ENCODE assay signal across 8 cellular contexts in the genomic region with DNA sequence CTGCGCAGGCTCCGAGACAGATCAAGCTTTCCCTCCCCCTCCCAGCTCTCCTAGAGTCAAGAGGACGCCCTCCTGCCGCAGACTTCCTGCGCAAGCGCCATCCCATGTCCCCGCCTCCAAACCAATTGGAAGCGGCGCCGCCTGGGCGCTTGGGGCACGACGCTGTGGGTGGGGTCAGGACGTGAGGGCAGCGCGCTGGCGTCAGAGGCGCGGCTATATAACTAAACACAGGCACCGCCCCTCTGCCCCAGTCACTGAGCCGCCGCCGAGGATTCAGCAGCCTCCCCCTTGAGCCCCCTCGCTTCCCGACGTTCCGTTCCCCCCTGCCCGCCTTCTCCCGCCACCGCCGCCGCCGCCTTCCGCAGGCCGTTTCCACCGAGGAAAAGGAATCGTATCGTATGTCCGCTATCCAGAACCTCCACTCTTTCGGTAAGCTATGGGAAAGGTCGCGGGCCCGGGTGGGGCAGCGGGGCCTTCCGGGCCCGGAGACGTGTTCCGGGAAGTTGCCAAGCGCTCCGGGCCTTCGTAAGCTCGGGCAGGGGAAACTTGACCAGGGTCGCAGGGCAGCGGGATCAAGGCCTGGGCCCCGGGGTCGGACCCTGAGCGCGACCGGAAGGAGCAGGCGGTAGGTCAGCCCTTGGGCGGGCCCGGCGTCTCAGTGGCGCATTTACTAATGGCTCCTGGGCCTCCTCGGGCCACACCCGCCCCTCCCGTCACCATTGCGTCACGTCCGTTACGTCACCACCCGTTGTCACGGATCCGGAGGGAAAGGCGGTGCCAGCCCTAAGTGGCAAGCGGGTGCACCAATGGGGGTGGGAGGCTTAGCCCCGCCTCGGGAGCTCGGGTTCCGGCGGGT. TPM values are rescaled to one million over a fixed set of nuclear protein-coding genes. Genes with fewer than 3 reads are reported as not detected.
DNase-seq lines count a peak whose midpoint lies in the region; ATAC-seq and TF ChIP-seq lines count a peak whose summit lies in the region.

Gene EIF1, plus strand, starts transcription at position 245 of the 856 bp plus-strand sequence. Its CDS starts 154 bp downstream, at position 399.

- H3K9me3 ChIP-seq in ovary: no peaks in the 10 kb centered on the region
- H3K9me3 ChIP-seq in thyroid gland: no peaks in the 10 kb centered on the region

- H3K4me1 ChIP-seq in ovary (ENCODE audit: insufficient read depth): no peaks in the 10 kb centered on the region
- H3K4me1 ChIP-seq in thyroid gland: peaks cover 22 to 29% of the 10 kb centered on the region in 2 donors

- H3K36me3 ChIP-seq in ovary (no peaks in the 10 kb centered on the region), thyroid gland (peaks cover 45% of the 10 kb centered on the region in 2 donors)

- H3K4me3 ChIP-seq in GM12864 (ENCODE audit: low read depth, low read length) (peak within 1 kb of the TSS; percentile 96), ovary (peak within 1 kb of the TSS; percentile 95), thyroid gland (replicated peaks in 1 of 3) (peak within 1 kb of the TSS; percentile 68 to 100 (median 99))

- peak; percentile 99 for DNase-seq in GM12864 (ENCODE audit: low read depth)
- peak; percentile 99 to 100 (median 99) for DNase-seq in NCI-H1417 (lab: John Stamatoyannopoulos, UW)
- peak; percentile 97 to 98 for DNase-seq in SW 1271 (lab: John Stamatoyannopoulos, UW)
- DNase-seq in activated naive CD8-positive, alpha-beta T cell treated with anti-CD3 and anti-CD28 coated beads, Interleukin-2, amount 50 U/mL, for 16 hours (ENCODE audit: low read depth, low spot score): peak; percentile 99
- peak; percentile 100 for DNase-seq in head of caudate nucleus
- DNase-seq in ovary: peak; percentile 100
- peak; percentile 99 to 100 for DNase-seq in thyroid gland

- H3K27me3 ChIP-seq in ovary: no peaks in the 10 kb centered on the region
- H3K27me3 ChIP-seq in thyroid gland: no peaks in the 10 kb centered on the region

- intact Hi-C loops in head of caudate nucleus (cut with DNase I) (no loop called here), ovary (cut with DNase I) (no loop called here), thyroid gland (cut with DNase I) (no loop called here)

- peak; percentile 100 for TF ChIP-seq POLR2A in ovary (IDR thresholded peaks at IDR 0.05)
- TF ChIP-seq POLR2A in thyroid gland (IDR thresholded peaks at IDR 0.05): peak; percentile 99

- 0% methylated on average over 73 to 81 of the region's 81 CpGs for WGBS in ovary, 3 donors
- WGBS in thyroid gland, 2 donors: 0 to 1% methylated on average over 23 to 64 of the region's 81 CpGs

- TF ChIP-seq EP300 in ovary (IDR thresholded peaks at IDR 0.05): peak; percentile 95

- TF ChIP-seq CTCF in GM12864 (IDR thresholded peaks at IDR 0.05; ENCODE audit: low read depth, low read length, missing control alignments) (no peak), ovary (IDR thresholded peaks at IDR 0.05) (no peak), thyroid gland (IDR thresholded peaks at IDR 0.05) (no peak)

- ATAC-seq in HG02759 (IDR thresholded peaks at IDR 0.05; ENCODE audit: unreplicated experiment): peak; percentile 74

- H3K27ac ChIP-seq in ovary (peak within 1 kb of the TSS; percentile 97 to 99), thyroid gland (peak within 1 kb of the TSS; percentile 100)

RNA-seq across cellular contexts. Expression of gene EIF1, which starts in this region (rescaled TPM):
- total RNA-seq in ovary (1,000 to 10,000 TPM in 1 of 7 donors, 100 to 1,000 TPM in 6; 270 to 1,292 (median 813) TPM), thyroid gland (100 to 1,000 TPM; 119 to 171 (median 145) TPM)
- polyA plus RNA-seq in ovary: 1,000 to 10,000 TPM in 1 of 2 donors, 100 to 1,000 TPM in 1; 641 to 1,340 TPM

Comparison
In these comparisons a context has a peak if more than half of its experiments do, and no peak if none do; other contexts are left out.
1. Peak in every context shown above with its lines: DNase-seq, ATAC-seq, H3K4me3 ChIP-seq and H3K27ac ChIP-seq.